19 cellular contexts compared by ENCODE assay signal in genomic region chr6:2935566-2936291, GRCh38. TPM values are rescaled to one million over a fixed set of nuclear protein-coding genes. Genes with fewer than 3 reads are reported as not detected.
DNase-seq lines count a peak whose midpoint lies in the region; ATAC-seq and TF ChIP-seq lines count a peak whose summit lies in the region.
"Had no signal": no experiment of that assay in that cellular context is flagged by ENCODE, and none has a peak within 500 bp of the region (broad histone marks: within the 10 kb centered on the region; RNA-seq: fewer than 3 reads in every experiment).

No MANE protein-coding gene starts in this region.

- H3K27me3 Mint-ChIP-seq in activated naive CD4-positive, alpha-beta T cell treated with anti-CD3 and anti-CD28 coated beads for 36 hours (ENCODE audit: low read depth): no peaks in the 10 kb centered on the region
- H3K27me3 Mint-ChIP-seq in activated naive CD4-positive, alpha-beta T cell treated with anti-CD3 and anti-CD28 coated beads, Interleukin-2, amount 10 ng/mL, durations not matched to agents 7 days and 5 days: peaks cover 8% of the 10 kb centered on the region
- peaks cover 3% of the 10 kb centered on the region for H3K27me3 Mint-ChIP-seq in activated CD8-positive, alpha-beta memory T cell treated with anti-CD3 and anti-CD28 coated beads, Interleukin-2, amount 10 ng/mL, durations not matched to agents 7 days and 5 days
- peaks cover 0 to 8% (median 0%) of the 10 kb centered on the region in 5 donors for H3K27me3 Mint-ChIP-seq in naive thymus-derived CD4-positive, alpha-beta T cell

- peaks cover 0 to 9% (median 0%) of the 10 kb centered on the region in 3 experiments for H3K9me3 ChIP-seq in naive thymus-derived CD4-positive, alpha-beta T cell (ENCODE audit: control insufficient read depth in 2 of 3, low read length in 3 of 3)
- H3K9me3 ChIP-seq in vagina: no peaks in the 10 kb centered on the region
- H3K9me3 ChIP-seq: body of pancreas, HAP-1, uterus had no signal

- H3K4me1 ChIP-seq in naive thymus-derived CD4-positive, alpha-beta T cell (ENCODE audit: control insufficient read depth in 2 of 2, insufficient read depth in 2 of 2, low read length in 2 of 2): peaks cover 17 to 49% of the 10 kb centered on the region in 2 donors
- no peaks in the 10 kb centered on the region for H3K4me1 ChIP-seq in vagina
- H3K4me1 ChIP-seq: uterus had no signal

- no peak for TF ChIP-seq CTCF in vagina (IDR thresholded peaks at IDR 0.05)

- POLR2A ChIA-PET in naive thymus-derived CD4-positive, alpha-beta T cell (lab: Charles Lee): interaction anchor here (0.8 to 17.3 kb wide), 11 partner anchors 8 to 184 kb away, joined by 3 to 440 read pairs (median 5); partner anchors contain the start of genes SERPINB1 and SERPINB6

- no peak overlapping the region for H3K4me3 ChIP-seq in naive thymus-derived CD4-positive, alpha-beta T cell (ENCODE audit: low read length)
- H3K4me3 ChIP-seq in vagina: no peak overlapping the region
- H3K4me3 ChIP-seq: body of pancreas, HAP-1, uterus had no signal

- DNase-seq in activated naive CD4-positive, alpha-beta T cell treated with anti-CD3 and anti-CD28 coated beads for 36 hours: no peak
- no peak for DNase-seq in activated naive CD4-positive, alpha-beta T cell treated with anti-CD3 and anti-CD28 coated beads, Interleukin-2, amount 10 ng/mL, durations not matched to agents 7 days and 5 days
- DNase-seq in activated CD8-positive, alpha-beta memory T cell treated with anti-CD3 and anti-CD28 coated beads, Interleukin-2, amount 10 ng/mL, durations not matched to agents 7 days and 5 days: peak; percentile 39
- no peak for DNase-seq in naive thymus-derived CD4-positive, alpha-beta T cell
- DNase-seq in vagina (ENCODE audit: extremely low spot score in 2 of 2) (peak; percentile 52 to 74), substantia nigra (lab: John Stamatoyannopoulos, UW) (no peak), UCSD-AML1 (lab: John Stamatoyannopoulos, UW; ENCODE audit: unreplicated experiment) (no peak)
- DNase-seq: body of pancreas; C1 segment of cervical spinal cord; Calu3; Karpas-422; NCI-H1436 treated with DMSO at 0.1 percent for 48 hours; NCI-H510A; NK-92 treated with Interleukin-12 subunit alpha and Interleukin-12 subunit beta, amount 100 ng/mL, for 24 hours; nucleus accumbens; small intestine; uterus had no signal

- no peak for TF ChIP-seq POLR2A in vagina (IDR thresholded peaks at IDR 0.05)

- peaks cover 19% of the 10 kb centered on the region for H3K36me3 Mint-ChIP-seq in activated naive CD4-positive, alpha-beta T cell treated with anti-CD3 and anti-CD28 coated beads for 36 hours (ENCODE audit: low read depth)
- peaks cover 34% of the 10 kb centered on the region for H3K36me3 Mint-ChIP-seq in activated naive CD4-positive, alpha-beta T cell treated with anti-CD3 and anti-CD28 coated beads, Interleukin-2, amount 10 ng/mL, durations not matched to agents 7 days and 5 days
- H3K36me3 Mint-ChIP-seq in activated CD8-positive, alpha-beta memory T cell treated with anti-CD3 and anti-CD28 coated beads, Interleukin-2, amount 10 ng/mL, durations not matched to agents 7 days and 5 days: peaks cover 38% of the 10 kb centered on the region
- H3K36me3 Mint-ChIP-seq in naive thymus-derived CD4-positive, alpha-beta T cell: peaks cover 0 to 37% (median 13%) of the 10 kb centered on the region in 5 donors

- no peak overlapping the region for H3K27ac ChIP-seq in naive thymus-derived CD4-positive, alpha-beta T cell (ENCODE audit: low read depth, low read length)
- H3K27ac ChIP-seq in vagina (no peak overlapping the region), substantia nigra (ENCODE audit: low read depth, low read length, poor library complexity, severe bottlenecking) (no peak overlapping the region)
- H3K27ac ChIP-seq: body of pancreas, epithelial cell of prostate, uterus had no signal

- no peak overlapping the region for H3K4me3 Mint-ChIP-seq in activated naive CD4-positive, alpha-beta T cell treated with anti-CD3 and anti-CD28 coated beads for 36 hours
- H3K4me3 Mint-ChIP-seq in activated naive CD4-positive, alpha-beta T cell treated with anti-CD3 and anti-CD28 coated beads, Interleukin-2, amount 10 ng/mL, durations not matched to agents 7 days and 5 days: no peak overlapping the region
- no peak overlapping the region for H3K4me3 Mint-ChIP-seq in activated CD8-positive, alpha-beta memory T cell treated with anti-CD3 and anti-CD28 coated beads, Interleukin-2, amount 10 ng/mL, durations not matched to agents 7 days and 5 days
- H3K4me3 Mint-ChIP-seq in naive thymus-derived CD4-positive, alpha-beta T cell: peak overlapping the region in 4 of 10 donors; percentile 36 to 86 (median 66)

- intact Hi-C loops in activated naive CD4-positive, alpha-beta T cell treated with anti-CD3 and anti-CD28 coated beads for 36 hours (cut with micrococcal nuclease): no loop called here
- intact Hi-C loops in naive thymus-derived CD4-positive, alpha-beta T cell (cut with micrococcal nuclease): no loop called here
- intact Hi-C loops in vagina (cut with DNase I): no loop called here

- CTCF ChIA-PET in activated naive CD4-positive, alpha-beta T cell treated with anti-CD3 and anti-CD28 coated beads for 36 hours (lab: Charles Lee): interaction anchor here (0.7 to 8.9 kb wide), 14 partner anchors 9 to 166 kb away, joined by 3 to 177 read pairs (median 5); partner anchors contain the start of gene SERPINB1
- CTCF ChIA-PET in activated naive CD4-positive, alpha-beta T cell treated with anti-CD3 and anti-CD28 coated beads, Interleukin-2, amount 10 ng/mL, durations not matched to agents 7 days and 5 days (lab: Charles Lee): interaction anchor here (0.9 to 4.6 kb wide), 11 partner anchors 17 to 144 kb away, joined by 3 to 24 read pairs (median 4); partner anchors contain the start of gene SERPINB1
- CTCF ChIA-PET in activated CD8-positive, alpha-beta memory T cell treated with anti-CD3 and anti-CD28 coated beads, Interleukin-2, amount 10 ng/mL, durations not matched to agents 7 days and 5 days (lab: Charles Lee): interaction anchor here (0.8 to 9.9 kb wide), 20 partner anchors 9 to 186 kb away, joined by 3 to 115 read pairs (median 4); partner anchors contain the start of genes MYLK4, SERPINB1 and SERPINB6
- CTCF ChIA-PET in naive thymus-derived CD4-positive, alpha-beta T cell (lab: Charles Lee): interaction anchor here (0.7 to 5.1 kb wide), 13 partner anchors 8 to 152 kb away, joined by 3 to 45 read pairs (median 4); no protein-coding TSS in a partner anchor

- H3K4me1 Mint-ChIP-seq in activated naive CD4-positive, alpha-beta T cell treated with anti-CD3 and anti-CD28 coated beads for 36 hours (ENCODE audit: low read depth): peaks cover 48% of the 10 kb centered on the region
- H3K4me1 Mint-ChIP-seq in activated naive CD4-positive, alpha-beta T cell treated with anti-CD3 and anti-CD28 coated beads, Interleukin-2, amount 10 ng/mL, durations not matched to agents 7 days and 5 days: peaks cover 53% of the 10 kb centered on the region
- peaks cover 46% of the 10 kb centered on the region for H3K4me1 Mint-ChIP-seq in activated CD8-positive, alpha-beta memory T cell treated with anti-CD3 and anti-CD28 coated beads, Interleukin-2, amount 10 ng/mL, durations not matched to agents 7 days and 5 days
- peaks cover 12 to 67% (median 51%) of the 10 kb centered on the region in 7 donors for H3K4me1 Mint-ChIP-seq in naive thymus-derived CD4-positive, alpha-beta T cell

- no peaks in the 10 kb centered on the region for H3K36me3 ChIP-seq in naive thymus-derived CD4-positive, alpha-beta T cell (ENCODE audit: control insufficient read depth in 2 of 3, insufficient read depth in 3 of 3, low read length in 3 of 3)
- H3K36me3 ChIP-seq in vagina: no peaks in the 10 kb centered on the region
- H3K36me3 ChIP-seq: HAP-1, uterus had no signal

- ATAC-seq in activated CD8-positive, alpha-beta memory T cell treated with anti-CD3 and anti-CD28 coated beads, Interleukin-2, amount 10 ng/mL, durations not matched to agents 7 days and 5 days: no peak
- no peak for ATAC-seq in naive thymus-derived CD4-positive, alpha-beta T cell
- ATAC-seq: body of pancreas had no signal

- no peaks in the 10 kb centered on the region for H3K27me3 ChIP-seq in naive thymus-derived CD4-positive, alpha-beta T cell (ENCODE audit: control insufficient read depth in 2 of 2, insufficient read depth in 2 of 2, low read length in 2 of 2)
- no peaks in the 10 kb centered on the region for H3K27me3 ChIP-seq in vagina
- H3K27me3 ChIP-seq: body of pancreas, uterus had no signal

- H3K9me3 Mint-ChIP-seq in activated naive CD4-positive, alpha-beta T cell treated with anti-CD3 and anti-CD28 coated beads for 36 hours: peaks cover 17% of the 10 kb centered on the region
- peaks cover 25% of the 10 kb centered on the region for H3K9me3 Mint-ChIP-seq in activated naive CD4-positive, alpha-beta T cell treated with anti-CD3 and anti-CD28 coated beads, Interleukin-2, amount 10 ng/mL, durations not matched to agents 7 days and 5 days
- peaks cover 12% of the 10 kb centered on the region for H3K9me3 Mint-ChIP-seq in activated CD8-positive, alpha-beta memory T cell treated with anti-CD3 and anti-CD28 coated beads, Interleukin-2, amount 10 ng/mL, durations not matched to agents 7 days and 5 days (ENCODE audit: low read depth)
- H3K9me3 Mint-ChIP-seq in naive thymus-derived CD4-positive, alpha-beta T cell: peaks cover 0 to 45% (median 20%) of the 10 kb centered on the region in 11 donors

- peak overlapping the region; percentile 95 for H3K27ac Mint-ChIP-seq in activated naive CD4-positive, alpha-beta T cell treated with anti-CD3 and anti-CD28 coated beads for 36 hours
- no peak overlapping the region for H3K27ac Mint-ChIP-seq in activated naive CD4-positive, alpha-beta T cell treated with anti-CD3 and anti-CD28 coated beads, Interleukin-2, amount 10 ng/mL, durations not matched to agents 7 days and 5 days
- no peak overlapping the region for H3K27ac Mint-ChIP-seq in activated CD8-positive, alpha-beta memory T cell treated with anti-CD3 and anti-CD28 coated beads, Interleukin-2, amount 10 ng/mL, durations not matched to agents 7 days and 5 days
- peak overlapping the region in 8 of 9 donors; percentile 49 to 99 (median 97) for H3K27ac Mint-ChIP-seq in naive thymus-derived CD4-positive, alpha-beta T cell

RNA-seq across cellular contexts. Expression of gene SERPINB9, which starts 32.6 kb away (rescaled TPM):
- 10 to 100 TPM; 72.2 to 75.8 TPM for total RNA-seq in activated naive CD4-positive, alpha-beta T cell treated with anti-CD3 and anti-CD28 coated beads for 36 hours
- total RNA-seq in activated CD8-positive, alpha-beta memory T cell treated with anti-CD3 and anti-CD28 coated beads, Interleukin-2, amount 10 ng/mL, durations not matched to agents 7 days and 5 days: 10 to 100 TPM; 56.0 to 94.9 TPM
- 10 to 100 TPM; 25.1 to 74.4 (median 52.0) TPM for total RNA-seq in naive thymus-derived CD4-positive, alpha-beta T cell
- 10 to 100 TPM; 33.1 to 34.1 TPM for polyA plus RNA-seq in naive thymus-derived CD4-positive, alpha-beta T cell
- 6.9 TPM for total RNA-seq in vagina

RNA-seq across cellular contexts. Expression of gene SERPINB6, which starts 35.6 kb away (rescaled TPM):
- total RNA-seq in activated naive CD4-positive, alpha-beta T cell treated with anti-CD3 and anti-CD28 coated beads for 36 hours: 10 to 100 TPM; 31.2 to 31.4 TPM
- total RNA-seq in activated CD8-positive, alpha-beta memory T cell treated with anti-CD3 and anti-CD28 coated beads, Interleukin-2, amount 10 ng/mL, durations not matched to agents 7 days and 5 days: 10 to 100 TPM; 55.2 to 56.0 TPM
- 10 to 100 TPM; 19.7 to 60.5 (median 56.4) TPM for total RNA-seq in naive thymus-derived CD4-positive, alpha-beta T cell
- 10 to 100 TPM; 77.9 to 94.2 TPM for polyA plus RNA-seq in naive thymus-derived CD4-positive, alpha-beta T cell
- 93.8 TPM for total RNA-seq in vagina

Comparison
In these comparisons a context has a peak if more than half of its experiments do, and no peak if none do; other contexts are left out.
1. H3K27ac Mint-ChIP-seq: peak in activated naive CD4-positive, alpha-beta T cell treated with anti-CD3 and anti-CD28 coated beads for 36 hours (single experiment) and naive thymus-derived CD4-positive, alpha-beta T cell (8 of 9); none in activated naive CD4-positive, alpha-beta T cell treated with anti-CD3 and anti-CD28 coated beads, Interleukin-2, amount 10 ng/mL, durations not matched to agents 7 days and 5 days (single experiment) and activated CD8-positive, alpha-beta memory T cell treated with anti-CD3 and anti-CD28 coated beads, Interleukin-2, amount 10 ng/mL, durations not matched to agents 7 days and 5 days (single experiment).
2. DNase-seq: peak in activated CD8-positive, alpha-beta memory T cell treated with anti-CD3 and anti-CD28 coated beads, Interleukin-2, amount 10 ng/mL, durations not matched to agents 7 days and 5 days (single experiment) and vagina (2 of 2); none in activated naive CD4-positive, alpha-beta T cell treated with anti-CD3 and anti-CD28 coated beads for 36 hours (single experiment), activated naive CD4-positive, alpha-beta T cell treated with anti-CD3 and anti-CD28 coated beads, Interleukin-2, amount 10 ng/mL, durations not matched to agents 7 days and 5 days (single experiment), naive thymus-derived CD4-positive, alpha-beta T cell (0 of 9), substantia nigra (0 of 49) and UCSD-AML1 (single experiment).